Comparison of ENCODE assay signal across 26 cellular contexts in genomic region chr1:114208106-114208505, GRCh38. TPM values are rescaled to one million over a fixed set of nuclear protein-coding genes. Genes with fewer than 3 reads are reported as not detected.
DNase-seq lines count a peak whose midpoint lies in the region; ATAC-seq, FAIRE-seq and TF ChIP-seq lines count a peak whose summit lies in the region.
"Had no signal": no experiment of that assay in that cellular context is flagged by ENCODE, and none has a peak within 500 bp of the region (broad histone marks: within the 10 kb centered on the region; RNA-seq: fewer than 3 reads in every experiment).

No MANE protein-coding gene starts in this region.

- no peak overlapping the region for H3K4ac ChIP-seq in H1 (replicated peaks; ENCODE audit: insufficient read length, low read depth, low read length)

- FAIRE-seq in H1 (lab: Jason Lieb, UNC), result no peak
- FAIRE-seq: A204.1, D721Med, GM12878, K562, RCC 7860 had no signal

- no peak overlapping the region for H3K27ac Mint-ChIP-seq in GM23338
- peak overlapping the region; percentile 2 for H3K27ac Mint-ChIP-seq in stimulated activated effector memory CD8-positive, alpha-beta T cell treated with anti-CD3 and anti-CD28 coated beads, Interleukin-12 subunit alpha, Interleukin-12 subunit beta, amount 100 ng/mL, for 72 hours
- H3K27ac Mint-ChIP-seq: CD4-positive, alpha-beta T cell; T-helper 1 cell treated with Interleukin-12 subunit alpha and Interleukin-12 subunit beta and Interleukin-4 antibody, amounts not matched to agents 30 μg/mL and 1 μg/mL, for 36 hours had no signal

- H4K91ac ChIP-seq in H1 (replicated peaks; ENCODE audit: insufficient read length, low read length), result no peak overlapping the region

- H2BK20ac ChIP-seq in H1 (ENCODE audit: low read length), result no peak overlapping the region

- H2BK15ac ChIP-seq in H1 (ENCODE audit: low read length), result no peak overlapping the region

- H3K79me2 ChIP-seq in GM23338 (replicated peaks; ENCODE audit: insufficient read depth) (no peaks in the 10 kb centered on the region), H1 (ENCODE audit: control insufficient read depth in 1 of 2, insufficient read depth in 2 of 2, low read length in 2 of 2) (no peaks in the 10 kb centered on the region), Karpas-422 (ENCODE audit: low read length) (no peaks in the 10 kb centered on the region)

- no peak overlapping the region for H3K4me3 Mint-ChIP-seq in GM23338
- H3K4me3 Mint-ChIP-seq in stimulated activated effector memory CD8-positive, alpha-beta T cell treated with anti-CD3 and anti-CD28 coated beads, Interleukin-12 subunit alpha, Interleukin-12 subunit beta, amount 100 ng/mL, for 72 hours, result no peak overlapping the region
- H3K4me3 Mint-ChIP-seq: CD4-positive, alpha-beta T cell; T-helper 1 cell treated with Interleukin-12 subunit alpha and Interleukin-12 subunit beta and Interleukin-4 antibody, amounts not matched to agents 30 μg/mL and 1 μg/mL, for 36 hours had no signal

- 0 out of 2 replicates have a peak, but pooled peaks cover 5% of the 10 kb centered on the region for H3K9me2 ChIP-seq in GM23338 (ENCODE audit: insufficient read depth)
- no peaks in the 10 kb centered on the region for H3K9me2 ChIP-seq in Karpas-422 (replicated peaks; ENCODE audit: insufficient read depth, low read length)
- H3K9me2 ChIP-seq: SK-N-SH had no signal

- no peak for TF ChIP-seq POLR2A in H1 (IDR thresholded peaks at IDR 0.05; ENCODE audit: control extremely low read depth in 1 of 2, low read depth in 2 of 2, low read length in 2 of 2)

- peaks cover 16% of the 10 kb centered on the region for H3K27me3 ChIP-seq in GM23338 (ENCODE audit: insufficient read depth)
- H3K27me3 ChIP-seq in H1 (replicated peaks in 1 of 4; ENCODE audit: control insufficient read depth in 3 of 4, extremely low read depth in 1 of 4, insufficient read depth in 3 of 4, low read length in 3 of 4), result peaks cover 0 to 4% (median 2%) of the 10 kb centered on the region in 4 experiments; a peak in 4 of 7 replicates
- H3K27me3 ChIP-seq in Karpas-422 (ENCODE audit: low read length), result no peaks in the 10 kb centered on the region
- H3K27me3 ChIP-seq: BLaER1 treated with 17β-estradiol and CSF1 and Interleukin-3, amounts not matched to agents 10 nM and 100 nM had no signal

- no peak overlapping the region for H3K23ac ChIP-seq in H1 (ENCODE audit: insufficient read length)

- no peaks in the 10 kb centered on the region for H3F3A ChIP-seq in GM23338 (replicated peaks; ENCODE audit: low read depth)

- peak; percentile 53 for DNase-seq in NCI-H2171 treated with DMSO at 0.1 percent for 48 hours (lab: John Stamatoyannopoulos, UW)
- no peak for DNase-seq in NCI-H2171 (lab: John Stamatoyannopoulos, UW)
- no peak for DNase-seq in GM23338 (ENCODE audit: low spot score)
- DNase-seq in H1 (ENCODE audit: low read depth in 1 of 2, low spot score in 2 of 2), result no peak
- no peak for DNase-seq in stimulated activated effector memory CD8-positive, alpha-beta T cell treated with anti-CD3 and anti-CD28 coated beads, Interleukin-12 subunit alpha, Interleukin-12 subunit beta, amount 100 ng/mL, for 72 hours (ENCODE audit: low spot score in 2 of 2)
- no peak for DNase-seq in Karpas-422
- DNase-seq in NCI-H1930 (lab: John Stamatoyannopoulos, UW), result no peak
- DNase-seq: CD4-positive, alpha-beta T cell; EL; GDM1; H7; NCI-H2081; NCI-H446 treated with DMSO at 0.1 percent for 48 hours; NCI-H526; SIG-M5; SW 1271 had no signal

- no peaks in the 10 kb centered on the region for H3K9me3 Mint-ChIP-seq in GM23338
- no peaks in the 10 kb centered on the region for H3K9me3 Mint-ChIP-seq in stimulated activated effector memory CD8-positive, alpha-beta T cell treated with anti-CD3 and anti-CD28 coated beads, Interleukin-12 subunit alpha, Interleukin-12 subunit beta, amount 100 ng/mL, for 72 hours
- H3K9me3 Mint-ChIP-seq: CD4-positive, alpha-beta T cell; T-helper 1 cell treated with Interleukin-12 subunit alpha and Interleukin-12 subunit beta and Interleukin-4 antibody, amounts not matched to agents 30 μg/mL and 1 μg/mL, for 36 hours had no signal

- H3K27ac ChIP-seq in GM23338 (ENCODE audit: low read depth) (no peak overlapping the region), H1 (ENCODE audit: low read depth, low read length) (no peak overlapping the region), Karpas-422 (ENCODE audit: low read length) (no peak overlapping the region)
- H3K27ac ChIP-seq: BLaER1 treated with 17β-estradiol and CSF1 and Interleukin-3, amounts not matched to agents 10 nM and 100 nM had no signal

- ATAC-seq in GM23338, result no peak
- peak; percentile 19 for ATAC-seq in stimulated activated effector memory CD8-positive, alpha-beta T cell treated with anti-CD3 and anti-CD28 coated beads, Interleukin-12 subunit alpha, Interleukin-12 subunit beta, amount 100 ng/mL, for 72 hours
- ATAC-seq: GM12878 had no signal

- no peaks in the 10 kb centered on the region for H3K36me3 ChIP-seq in GM23338 (ENCODE audit: insufficient read depth)
- no peaks in the 10 kb centered on the region for H3K36me3 ChIP-seq in H1 (ENCODE audit: control insufficient read depth in 2 of 4, insufficient read depth in 4 of 4, low read length in 3 of 4)
- H3K36me3 ChIP-seq in Karpas-422 (ENCODE audit: insufficient read depth, low read length), result no peaks in the 10 kb centered on the region
- H3K36me3 ChIP-seq: BLaER1 treated with 17β-estradiol and CSF1 and Interleukin-3, amounts not matched to agents 10 nM and 100 nM had no signal

- no peaks in the 10 kb centered on the region for H3K23me2 ChIP-seq in H1 (ENCODE audit: low read depth, low read length)

- TF ChIP-seq EP300 in H1 (IDR thresholded peaks at IDR 0.05; ENCODE audit: borderline replicate concordance in 1 of 2, low read depth in 2 of 2, low read length in 2 of 2), result no peak

- H4K5ac ChIP-seq in H1 (ENCODE audit: insufficient read length, low read depth, low read length), result no peak overlapping the region

- no peak overlapping the region for H2BK5ac ChIP-seq in H1 (ENCODE audit: low read depth, low read length)

- no peaks in the 10 kb centered on the region for H3K36me3 Mint-ChIP-seq in GM23338 (ENCODE audit: low read depth)
- peaks cover 4% of the 10 kb centered on the region for H3K36me3 Mint-ChIP-seq in stimulated activated effector memory CD8-positive, alpha-beta T cell treated with anti-CD3 and anti-CD28 coated beads, Interleukin-12 subunit alpha, Interleukin-12 subunit beta, amount 100 ng/mL, for 72 hours

- H3K4me1 Mint-ChIP-seq in GM23338, result peaks cover 6% of the 10 kb centered on the region; the same call in 2 of the 3 replicates
- peaks cover 28% of the 10 kb centered on the region for H3K4me1 Mint-ChIP-seq in stimulated activated effector memory CD8-positive, alpha-beta T cell treated with anti-CD3 and anti-CD28 coated beads, Interleukin-12 subunit alpha, Interleukin-12 subunit beta, amount 100 ng/mL, for 72 hours

- POLR2A ChIA-PET in H1 (lab: Charles Lee; ENCODE audit: partially characterized antibody), result interaction anchor here (1.4 kb wide), 1 partner anchor 10 kb away, joined by 3 read pairs; no protein-coding TSS in a partner anchor

- peaks cover 11% of the 10 kb centered on the region for H3K27me3 Mint-ChIP-seq in GM23338 (ENCODE audit: insufficient read depth, low read depth, poor library complexity)

- H2AK5ac ChIP-seq in H1 (ENCODE audit: low read depth, low read length), result no peak overlapping the region

- no peak overlapping the region for H3K9ac ChIP-seq in H1 (replicated peaks in 1 of 4; ENCODE audit: extremely low read depth in 1 of 4, low read depth in 3 of 4, low read length in 3 of 4)
- no peak overlapping the region for H3K9ac ChIP-seq in Karpas-422 (ENCODE audit: low read length)
- H3K9ac ChIP-seq: BLaER1 treated with 17β-estradiol and CSF1 and Interleukin-3, amounts not matched to agents 10 nM and 100 nM; SK-N-SH had no signal

- no peaks in the 10 kb centered on the region for H3K79me1 ChIP-seq in H1 (ENCODE audit: low read depth, low read length)

- H3K56ac ChIP-seq in H1 (replicated peaks; ENCODE audit: insufficient read length, low read depth, low read length), result no peak overlapping the region

- H3K4me1 ChIP-seq in GM23338 (ENCODE audit: insufficient read depth) (no peaks in the 10 kb centered on the region), H1 (replicated peaks in 1 of 4; ENCODE audit: control insufficient read depth in 3 of 4, insufficient read depth in 4 of 4, low read length in 3 of 4) (no peaks in the 10 kb centered on the region), Karpas-422 (ENCODE audit: low read length) (no peaks in the 10 kb centered on the region)

- no peak overlapping the region for H3K4me2 ChIP-seq in GM23338
- no peak overlapping the region for H3K4me2 ChIP-seq in H1 (ENCODE audit: insufficient read depth in 1 of 2, low read depth in 2 of 2, low read length in 2 of 2)
- H3K4me2 ChIP-seq in Karpas-422 (ENCODE audit: low read depth, low read length, poor library complexity, severe bottlenecking), result no peak overlapping the region
- H3K4me2 ChIP-seq: SK-N-SH had no signal

- H4K20me1 ChIP-seq in GM23338 (replicated peaks; ENCODE audit: insufficient read depth), result no peaks in the 10 kb centered on the region
- H4K20me1 ChIP-seq in H1 (replicated peaks in 1 of 2; ENCODE audit: control insufficient read depth in 1 of 2, insufficient read depth in 2 of 2, low read length in 2 of 2), result no peaks in the 10 kb centered on the region
- no peaks in the 10 kb centered on the region for H4K20me1 ChIP-seq in Karpas-422 (ENCODE audit: insufficient read depth, low read depth, low read length)
- H4K20me1 ChIP-seq: BLaER1 treated with 17β-estradiol and CSF1 and Interleukin-3, amounts not matched to agents 10 nM and 100 nM had no signal

- H3K4me3 ChIP-seq in GM23338 (no peak overlapping the region), H1 (ENCODE audit: extremely low read depth in 1 of 4, insufficient read depth in 2 of 4, low read depth in 3 of 4, low read length in 4 of 4) (no peak overlapping the region), Karpas-422 (ENCODE audit: low read length) (no peak overlapping the region)
- H3K4me3 ChIP-seq: BLaER1 treated with 17β-estradiol and CSF1 and Interleukin-3, amounts not matched to agents 10 nM and 100 nM; GM12878; K562 had no signal

- TF ChIP-seq RAD21 in H1 (IDR thresholded peaks at IDR 0.05 in 1 of 2, conservative IDR thresholded peaks at IDR 0.05 in 1 of 2; ENCODE audit: low read depth in 2 of 2, low read length in 2 of 2), result no peak

- no peak overlapping the region for H4K8ac ChIP-seq in H1 (ENCODE audit: extremely low read depth, insufficient read depth, low read length)

- no peak for TF ChIP-seq CTCF in GM23338 (conservative IDR thresholded peaks at IDR 0.05; ENCODE audit: low read depth in 2 of 2)
- no peak for TF ChIP-seq CTCF in H1 (IDR thresholded peaks at IDR 0.05; ENCODE audit: control extremely low read depth in 1 of 3, insufficient read depth in 1 of 3, low read depth in 1 of 3, low read length in 3 of 3)

- H3K9me3 ChIP-seq in H1 (ENCODE audit: insufficient read depth in 2 of 2, low read depth in 1 of 2, low read length in 1 of 2), result no peaks in the 10 kb centered on the region
- no peaks in the 10 kb centered on the region for H3K9me3 ChIP-seq in Karpas-422 (ENCODE audit: low read length)
- H3K9me3 ChIP-seq: BLaER1 treated with 17β-estradiol and CSF1 and Interleukin-3, amounts not matched to agents 10 nM and 100 nM; SK-N-SH had no signal

- no peak overlapping the region for H3K14ac ChIP-seq in H1 (ENCODE audit: insufficient read length)

- no peak overlapping the region for H2BK120ac ChIP-seq in H1 (replicated peaks; ENCODE audit: low read depth, low read length)

- H2BK12ac ChIP-seq in H1 (ENCODE audit: low read depth, low read length), result no peak overlapping the region

- H2AFZ ChIP-seq in GM23338 (peak overlapping the region; percentile 85; the same call in 1 of the 2 replicates), H1 (ENCODE audit: low read length) (peak overlapping the region; percentile 65), Karpas-422 (ENCODE audit: low read length) (no peak overlapping the region)

- WGBS in H1 (ENCODE audit: extremely low coverage in 1 of 2, insufficient coverage in 1 of 2, insufficient read length in 1 of 2, insufficient replicate concordance in 2 of 2, low coverage in 1 of 2, low lambda C conversion rate in 2 of 2, missing lambda C conversion rate in 1 of 2), 2 experiments, result 95% methylated on average over 4 of the region's 4 CpGs; no CpG with 5 or more reads in 1 of the 2 experiments

- no peak overlapping the region for H3K18ac ChIP-seq in H1 (ENCODE audit: extremely low read depth, low read length)

- CTCF ChIA-PET in H1 (lab: Charles Lee; ENCODE audit: partially characterized antibody), result interaction anchor here (2.1 kb wide), 1 partner anchor 11 kb away, joined by 9 read pairs; no protein-coding TSS in a partner anchor

RNA-seq across cellular contexts. Expression of gene SYT6, which starts 54.4 kb away (rescaled TPM):
- 41.7 and 42.6 TPM in 2 replicates for total RNA-seq in GM23338 (2014; rRNA removed; shearing (Covaris generic))
- polyA plus RNA-seq in GM23338 (2016; fragmentation: Nextera tagmentation; extraction: Ambion mirVana) (25.4 and 31.2 TPM in 2 replicates), H1 (2011; rRNA removed) (83.5 and 92.8 TPM in 2 replicates)
- total RNA-seq in H1 (2021; fragmentation: NEBNext Ultra II Directional; extraction: Animal tissue kit (Norgen Biotek cat#: 25700)), result 33.7 and 35.7 TPM in 2 replicates
- 63.7 TPM for polyA plus RNA-seq in H1 (2011; cell fraction: cytosol; rRNA removed)
- polyA plus RNA-seq in H1 (2011; cell fraction: nucleus; rRNA removed), result 220 TPM
- polyA plus RNA-seq in H1 (2012, experiment 1 of 2), result 45.3 to 61.5 TPM (median 51.6 TPM) in 4 replicates
- polyA plus RNA-seq in H1 (2012, experiment 2 of 2), result 10.7 TPM
- polyA plus RNA-seq in H1 (2013, experiment 1 of 2), result 27.6 TPM
- 25.0 TPM for polyA plus RNA-seq in H1 (2013, experiment 2 of 2)
- polyA minus RNA-seq in H1 (2011; rRNA and poly(A)+ RNA removed), result 108 and 144 TPM in 2 replicates
- 40.1 TPM for polyA minus RNA-seq in H1 (2011; cell fraction: cytosol; rRNA and poly(A)+ RNA removed)
- 178 TPM for polyA minus RNA-seq in H1 (2011; cell fraction: nucleus; rRNA and poly(A)+ RNA removed)
- total RNA-seq in Karpas-422 (2014; rRNA removed; shearing (Covaris generic); ENCODE audit: low replicate concordance), result not detected in 2 replicates
- total RNA-seq: CD4-positive, alpha-beta T cell; HT1080; K562; MCF 10A had no signal
- polyA plus RNA-seq: SK-N-SH had no signal

Comparison
In these comparisons a context has a peak if more than half of its experiments do, and no peak if none do; other contexts are left out.
1. RNA of gene SYT6, which starts 54.4 kb away (total RNA-seq): 41.7 to 42.6 TPM in GM23338 and 33.7 to 35.7 TPM in H1; not detected in Karpas-422; every median in the first group is over 10 times any median in the second.